ENCODE assay signal across 8 cellular contexts in genomic region chr1:202615501-202616354, GRCh38.
DNase-seq lines count a peak whose midpoint lies in the region; ATAC-seq and TF ChIP-seq lines count a peak whose summit lies in the region.

No MANE protein-coding gene starts in this region.

- H3K27ac Mint-ChIP-seq in dendritic cell treated with granulocyte-macrophage colony-stimulating factor and Interleukin-4, amounts not matched to agents 40 ng/mL and 50 ng/mL, for 4 days = no peak overlapping the region
- H3K27ac Mint-ChIP-seq in osteocyte (ENCODE audit: unreplicated experiment) = peak overlapping the region; percentile 96

- 34 to 47% methylated on average over 10 to 11 of the region's 11 CpGs for WGBS in esophagus squamous epithelium, 2 donors

- no peaks in the 10 kb centered on the region for H3K36me3 Mint-ChIP-seq in dendritic cell treated with granulocyte-macrophage colony-stimulating factor and Interleukin-4, amounts not matched to agents 40 ng/mL and 50 ng/mL, for 4 days (ENCODE audit: low read depth)
- no peaks in the 10 kb centered on the region for H3K36me3 Mint-ChIP-seq in osteocyte (ENCODE audit: unreplicated experiment)

- peaks cover 0 to 22% (median 0%) of the 10 kb centered on the region in 4 donors for H3K27me3 ChIP-seq in esophagus squamous epithelium

- intact Hi-C loops in dendritic cell treated with granulocyte-macrophage colony-stimulating factor and Interleukin-4, amounts not matched to agents 40 ng/mL and 50 ng/mL, for 4 days (cut with micrococcal nuclease) = loop anchor here (10.0 kb wide), 2 partner anchors 131 to 271 kb away; partner anchors contain the start of genes PPP1R12B and UBE2T
- intact Hi-C loops in esophagus squamous epithelium (cut with DNase I) = no loop called here

- peak overlapping the region in 2 of 4 donors; percentile 42 to 49 for H3K27ac ChIP-seq in esophagus squamous epithelium

- H3K4me1 ChIP-seq in esophagus squamous epithelium = peaks cover 12 to 32% (median 18%) of the 10 kb centered on the region in 3 donors

- ATAC-seq in GM18517 (IDR thresholded peaks at IDR 0.05; ENCODE audit: unreplicated experiment) (peak; percentile 78), HG02610 (IDR thresholded peaks at IDR 0.05; ENCODE audit: unreplicated experiment) (peak; percentile 75)

- H3K27me3 Mint-ChIP-seq in dendritic cell treated with granulocyte-macrophage colony-stimulating factor and Interleukin-4, amounts not matched to agents 40 ng/mL and 50 ng/mL, for 4 days = no peaks in the 10 kb centered on the region
- no peaks in the 10 kb centered on the region for H3K27me3 Mint-ChIP-seq in osteocyte (ENCODE audit: unreplicated experiment)

- H3K4me3 ChIP-seq in NB4 (ENCODE audit: low read depth, low read length) (peak overlapping the region; percentile 34), esophagus squamous epithelium (no peak overlapping the region)

- no peak for TF ChIP-seq POLR2A in NB4 (IDR thresholded peaks at IDR 0.05; ENCODE audit: extremely low read depth, insufficient read length)
- no peak for TF ChIP-seq POLR2A in esophagus squamous epithelium (IDR thresholded peaks at IDR 0.05)

- no peaks in the 10 kb centered on the region for H3K9me3 Mint-ChIP-seq in dendritic cell treated with granulocyte-macrophage colony-stimulating factor and Interleukin-4, amounts not matched to agents 40 ng/mL and 50 ng/mL, for 4 days
- H3K9me3 Mint-ChIP-seq in osteocyte (ENCODE audit: unreplicated experiment) = no peaks in the 10 kb centered on the region

- TF ChIP-seq CTCF in NB4 (IDR thresholded peaks at IDR 0.05; ENCODE audit: low read depth, low read length) = no peak
- TF ChIP-seq CTCF in osteocyte (IDR thresholded peaks at IDR 0.05) = no peak
- no peak for TF ChIP-seq CTCF in esophagus squamous epithelium (IDR thresholded peaks at IDR 0.05)

- peak overlapping the region; percentile 39 for H3K4me3 Mint-ChIP-seq in dendritic cell treated with granulocyte-macrophage colony-stimulating factor and Interleukin-4, amounts not matched to agents 40 ng/mL and 50 ng/mL, for 4 days
- H3K4me3 Mint-ChIP-seq in osteocyte (ENCODE audit: unreplicated experiment) = peak overlapping the region; percentile 15

- H3K9me3 ChIP-seq in esophagus squamous epithelium = no peaks in the 10 kb centered on the region

- DNase-seq in NB4 (ENCODE audit: low read depth) (peak; percentile 96), osteocyte (ENCODE audit: extremely low spot score, unreplicated experiment) (peak; percentile 88), activated T-cell treated with anti-CD3 and anti-CD28 coated beads for 4 hours (no peak), DMS114 treated with DMSO at 0.1 percent for 48 hours (lab: John Stamatoyannopoulos, UW; ENCODE audit: unreplicated experiment) (no peak), esophagus squamous epithelium (lab: John Stamatoyannopoulos, UW) (no peak)

- H3K36me3 ChIP-seq in esophagus squamous epithelium = no peaks in the 10 kb centered on the region

- peaks cover 45% of the 10 kb centered on the region for H3K4me1 Mint-ChIP-seq in dendritic cell treated with granulocyte-macrophage colony-stimulating factor and Interleukin-4, amounts not matched to agents 40 ng/mL and 50 ng/mL, for 4 days (ENCODE audit: low read depth)
- peaks cover 61% of the 10 kb centered on the region for H3K4me1 Mint-ChIP-seq in osteocyte (ENCODE audit: unreplicated experiment)

Comparison
In these comparisons a context has a peak if more than half of its experiments do, and no peak if none do; other contexts are left out.
1. DNase-seq: peak in NB4 (single experiment) and osteocyte (single experiment); none in activated T-cell treated with anti-CD3 and anti-CD28 coated beads for 4 hours (single experiment), DMS114 treated with DMSO at 0.1 percent for 48 hours (single experiment) and esophagus squamous epithelium (single experiment).